30 cellular contexts compared by ENCODE assay signal in the genomic region with DNA sequence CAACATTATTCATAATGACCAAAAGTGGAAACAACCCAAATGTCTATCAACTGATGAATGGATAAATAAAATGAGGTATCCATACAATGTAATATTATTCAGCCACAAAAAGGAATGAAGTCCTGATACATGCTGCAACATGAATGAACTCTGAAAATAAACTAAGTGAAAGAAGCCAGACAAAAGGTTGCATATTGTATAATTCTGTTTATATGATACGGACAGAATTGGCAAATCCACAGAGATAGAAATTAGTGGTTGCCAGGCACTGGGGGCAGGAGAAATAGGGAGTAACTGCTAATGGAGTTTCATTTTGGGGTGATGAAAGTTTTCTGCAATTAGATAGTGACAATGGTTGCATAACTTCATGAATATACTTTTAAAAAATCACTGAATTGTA.
"Had no signal": no experiment of that assay in that cellular context is flagged by ENCODE, and none has a peak within 500 bp of the region (broad histone marks: within the 10 kb centered on the region; RNA-seq: fewer than 3 reads in every experiment).

No MANE protein-coding gene starts in this region.

- H3K27me3 ChIP-seq: brain microvascular endothelial cell, cardiac muscle cell had no signal

- H3K9ac ChIP-seq: KMS-11 had no signal

- H3K27me3 Mint-ChIP-seq: activated B cell treated with CpG ODN at 0.5 μM for 24 hours; activated CD4-positive, alpha-beta memory T cell treated with anti-CD3 and anti-CD28 coated beads for 36 hours; central memory CD8-positive, alpha-beta T cell had no signal

- H3K4me1 Mint-ChIP-seq: activated B cell treated with CpG ODN at 0.5 μM for 24 hours; central memory CD8-positive, alpha-beta T cell had no signal

- H3K36me3 ChIP-seq: brain microvascular endothelial cell, cardiac muscle cell had no signal

- H3K27ac ChIP-seq: brain microvascular endothelial cell, cardiac muscle cell, KMS-11, VCaP had no signal

- H3K27ac Mint-ChIP-seq: activated B cell treated with CpG ODN at 0.5 μM for 24 hours; activated CD4-positive, alpha-beta memory T cell treated with anti-CD3 and anti-CD28 coated beads for 36 hours; activated naive CD4-positive, alpha-beta T cell treated with anti-CD3 and anti-CD28 coated beads for 36 hours; activated naive CD4-positive, alpha-beta T cell treated with anti-CD3 and anti-CD28 coated beads, Interleukin-2, amount 50 U/mL, for 72 hours; activated T-helper 1 cell treated with anti-CD3 and anti-CD28 coated beads, Interleukin-12 subunit alpha, Interleukin-12 subunit beta, Interleukin-2, Interleukin-4 antibody, amounts not matched to agents 30 ng/mL and 10 ng/mL and 1 ng/mL, durations not matched to agents 14 hours and 24 hours and 36 hours had no signal

- H3K9me3 Mint-ChIP-seq: activated B cell treated with CpG ODN at 0.5 μM for 24 hours; activated CD4-positive, alpha-beta memory T cell treated with anti-CD3 and anti-CD28 coated beads for 36 hours; activated naive CD4-positive, alpha-beta T cell treated with anti-CD3 and anti-CD28 coated beads for 36 hours; activated naive CD4-positive, alpha-beta T cell treated with anti-CD3 and anti-CD28 coated beads, Interleukin-2, amount 50 U/mL, for 72 hours; activated T-cell treated with anti-CD3 and anti-CD28 coated beads, Interleukin-2, amount 50 U/mL, for 4 hours; activated T-helper 1 cell treated with anti-CD3 and anti-CD28 coated beads, Interleukin-12 subunit alpha, Interleukin-12 subunit beta, Interleukin-2, Interleukin-4 antibody, amounts not matched to agents 30 ng/mL and 10 ng/mL and 1 ng/mL, durations not matched to agents 14 hours and 24 hours and 36 hours; central memory CD8-positive, alpha-beta T cell had no signal

- DNase-seq: activated B cell treated with CpG ODN at 0.5 μM for 24 hours; activated CD4-positive, alpha-beta memory T cell treated with anti-CD3 and anti-CD28 coated beads for 36 hours; activated CD4-positive, alpha-beta T cell treated with anti-CD3 and anti-CD28 coated beads for 4 hours; activated CD4-positive, alpha-beta T cell treated with anti-CD3 and anti-CD28 coated beads, Interleukin-2, amount 50 U/mL, for 1 hour; activated CD4-positive, CD25-positive, alpha-beta regulatory T cell treated with anti-CD3 and anti-CD28 coated beads, Interleukin-2, amount 50 U/mL, for 72 hours; activated CD8-positive, alpha-beta memory T cell treated with anti-CD3 and anti-CD28 coated beads, Interleukin-2, amount 50 U/mL, for 4 hours; activated gamma-delta T cell treated with Interleukin-2 at 50 U/mL for 16 hours; activated naive CD4-positive, alpha-beta T cell treated with anti-CD3 and anti-CD28 coated beads for 36 hours; activated T-cell treated with anti-CD3 and anti-CD28 coated beads for 4 hours; activated T-cell treated with anti-CD3 and anti-CD28 coated beads, Interleukin-2, amount 50 U/mL, for 4 hours; amniotic stem cell; aorta; brain microvascular endothelial cell; NCI-H1092 treated with DMSO at 0.1 percent for 48 hours; NCI-H1417 treated with DMSO at 0.1 percent for 48 hours; NCI-H187 treated with DMSO at 0.1 percent for 48 hours; NCI-H2081 treated with DMSO at 0.1 percent for 48 hours; NCI-H226; NCI-H524 treated with DMSO at 0.1 percent for 48 hours; RPMI8226; SIG-M5; T-helper 1 cell; T-helper 2 cell; T-helper 9 cell had no signal

- H3K4me2 ChIP-seq: KMS-11 had no signal

- H3K4me3 Mint-ChIP-seq: activated B cell treated with CpG ODN at 0.5 μM for 24 hours; activated CD4-positive, alpha-beta memory T cell treated with anti-CD3 and anti-CD28 coated beads for 36 hours; activated naive CD4-positive, alpha-beta T cell treated with anti-CD3 and anti-CD28 coated beads for 36 hours; activated T-cell treated with anti-CD3 and anti-CD28 coated beads, Interleukin-2, amount 50 U/mL, for 4 hours; activated T-helper 1 cell treated with anti-CD3 and anti-CD28 coated beads, Interleukin-12 subunit alpha, Interleukin-12 subunit beta, Interleukin-2, Interleukin-4 antibody, amounts not matched to agents 30 ng/mL and 10 ng/mL and 1 ng/mL, durations not matched to agents 14 hours and 24 hours and 36 hours; central memory CD8-positive, alpha-beta T cell had no signal

- H3K4me3 ChIP-seq: cardiac muscle cell had no signal
